ENCODE assay signal across 9 cellular contexts in the genomic region with DNA sequence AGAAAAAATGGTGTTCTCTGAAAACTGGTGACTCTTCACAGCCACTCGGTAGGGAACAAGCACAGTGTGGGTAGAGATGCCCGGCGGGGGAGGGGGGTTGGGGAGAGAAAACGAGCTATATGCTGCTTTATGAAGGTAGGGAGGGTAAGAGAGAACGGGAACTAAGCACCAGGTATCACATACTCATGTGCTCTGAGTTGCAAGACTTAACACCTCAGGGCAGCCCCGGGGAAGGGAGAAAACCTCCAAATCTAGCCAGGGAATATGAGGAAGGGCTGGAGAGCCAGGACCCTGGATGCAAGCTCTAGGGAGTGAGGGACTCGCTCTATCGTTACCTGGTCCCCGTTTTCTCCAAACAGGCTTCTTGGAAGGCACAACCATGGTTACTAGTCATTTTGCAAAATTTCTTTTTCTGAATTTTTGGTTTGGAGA. TPM values are rescaled to one million over a fixed set of nuclear protein-coding genes. Genes with fewer than 3 reads are reported as not detected.
DNase-seq lines count a peak whose midpoint lies in the region; ATAC-seq and TF ChIP-seq lines count a peak whose summit lies in the region.
"Had no signal": no experiment of that assay in that cellular context is flagged by ENCODE, and none has a peak within 500 bp of the region (broad histone marks: within the 10 kb centered on the region; RNA-seq: fewer than 3 reads in every experiment).

No MANE protein-coding gene starts in this region.

- no peaks in the 10 kb centered on the region for H3K9me3 ChIP-seq in right cardiac atrium (ENCODE audit: control insufficient read depth, low read length)
- H3K9me3 ChIP-seq in transverse colon: no peaks in the 10 kb centered on the region

- H3K4me3 ChIP-seq in right cardiac atrium (ENCODE audit: low read length) (no peak overlapping the region), transverse colon (peak overlapping the region in 1 of 4 donors; percentile 39)

- no peaks in the 10 kb centered on the region for H3K27me3 Mint-ChIP-seq in activated naive CD4-positive, alpha-beta T cell treated with anti-CD3 and anti-CD28 coated beads, Interleukin-2, amount 10 ng/mL, durations not matched to agents 7 days and 5 days
- H3K27me3 Mint-ChIP-seq in mesothelial cell of epicardium (ENCODE audit: low read depth): no peaks in the 10 kb centered on the region

- TF ChIP-seq POLR2A in transverse colon (IDR thresholded peaks at IDR 0.05): no peak

- H3K27ac ChIP-seq in right cardiac atrium (ENCODE audit: low read length): peak overlapping the region; percentile 86
- peak overlapping the region; percentile 85 to 91 (median 90) for H3K27ac ChIP-seq in transverse colon

- H3K4me1 ChIP-seq in right cardiac atrium (ENCODE audit: control insufficient read depth, insufficient read depth, low read length): peaks cover 40% of the 10 kb centered on the region
- H3K4me1 ChIP-seq in transverse colon: peaks cover 14 to 64% (median 49%) of the 10 kb centered on the region in 4 donors

- H3K36me3 Mint-ChIP-seq in activated naive CD4-positive, alpha-beta T cell treated with anti-CD3 and anti-CD28 coated beads, Interleukin-2, amount 10 ng/mL, durations not matched to agents 7 days and 5 days: peaks cover 31% of the 10 kb centered on the region
- peaks cover 5% of the 10 kb centered on the region for H3K36me3 Mint-ChIP-seq in mesothelial cell of epicardium

- peak overlapping the region; percentile 73 for H3K4me3 Mint-ChIP-seq in activated naive CD4-positive, alpha-beta T cell treated with anti-CD3 and anti-CD28 coated beads, Interleukin-2, amount 10 ng/mL, durations not matched to agents 7 days and 5 days
- no peak overlapping the region for H3K4me3 Mint-ChIP-seq in mesothelial cell of epicardium

- H3K27me3 ChIP-seq in right cardiac atrium (ENCODE audit: control insufficient read depth, insufficient read depth) (no peaks in the 10 kb centered on the region), transverse colon (no peaks in the 10 kb centered on the region)

- 58% methylated on average over 9 of the region's 9 CpGs for WGBS in right cardiac atrium
- WGBS in transverse colon (ENCODE audit: low coverage in 1 of 2), 2 donors: 55 to 65% methylated on average over 6 to 9 of the region's 9 CpGs

- intact Hi-C loops in right cardiac atrium (cut with DNase I): loop anchor here in 2 of 4 donors (2.0 to 10.0 kb wide), 3 partner anchors 31 to 145 kb away; no protein-coding TSS in a partner anchor
- intact Hi-C loops in left cardiac atrium (cut with DNase I): loop anchor here (5.0 to 10.0 kb wide), 2 partner anchors 33 to 155 kb away; partner anchors contain the start of gene HIC1 (in 1 of the 2)
- intact Hi-C loops in transverse colon (cut with DNase I; ENCODE audit: low total_unique reads): no loop called here

- TF ChIP-seq CTCF in mesothelial cell of epicardium (IDR thresholded peaks at IDR 0.05; ENCODE audit: unreplicated experiment) (no peak), transverse colon (IDR thresholded peaks at IDR 0.05) (no peak)

- no peak for DNase-seq in right cardiac atrium
- DNase-seq in left cardiac atrium: no peak
- DNase-seq in activated naive CD4-positive, alpha-beta T cell treated with anti-CD3 and anti-CD28 coated beads, Interleukin-2, amount 10 ng/mL, durations not matched to agents 7 days and 5 days: peak; percentile 46
- DNase-seq in mesothelial cell of epicardium (ENCODE audit: low spot score in 2 of 2, unreplicated experiment in 2 of 2): no peak
- DNase-seq in transverse colon: no peak
- DNase-seq in NOMO-1 treated with DMSO at 0.1 percent for 48 hours (lab: John Stamatoyannopoulos, UW; ENCODE audit: unreplicated experiment): no peak
- DNase-seq in NCI-H2029 treated with DMSO at 0.1 percent for 48 hours (lab: John Stamatoyannopoulos, UW): no peak
- DNase-seq: NCI-H774 had no signal

- no peak for ATAC-seq in right cardiac atrium
- no peak for ATAC-seq in left cardiac atrium
- no peak for ATAC-seq in GM21526 (IDR thresholded peaks at IDR 0.05; ENCODE audit: low FRiP score, unreplicated experiment)

- peaks cover 76% of the 10 kb centered on the region for H3K4me1 Mint-ChIP-seq in activated naive CD4-positive, alpha-beta T cell treated with anti-CD3 and anti-CD28 coated beads, Interleukin-2, amount 10 ng/mL, durations not matched to agents 7 days and 5 days
- peaks cover 74% of the 10 kb centered on the region for H3K4me1 Mint-ChIP-seq in mesothelial cell of epicardium

- TF ChIP-seq EP300 in transverse colon (IDR thresholded peaks at IDR 0.05; ENCODE audit: low read depth): no peak

- CTCF ChIA-PET in activated naive CD4-positive, alpha-beta T cell treated with anti-CD3 and anti-CD28 coated beads, Interleukin-2, amount 10 ng/mL, durations not matched to agents 7 days and 5 days (lab: Charles Lee): interaction anchor here (0.6 to 5.9 kb wide), 7 partner anchors 13 to 155 kb away, joined by 3 to 40 read pairs (median 5); no protein-coding TSS in a partner anchor

- in situ Hi-C loops in transverse colon (cut with MboI; ENCODE audit: low pct_ligation_motif_present in 1 of 4, low pct_unique_long_range_greater_than_20kb in 1 of 4, low sequenced_read_pairs in 3 of 4): no loop called here

- H3K27ac Mint-ChIP-seq in activated naive CD4-positive, alpha-beta T cell treated with anti-CD3 and anti-CD28 coated beads, Interleukin-2, amount 10 ng/mL, durations not matched to agents 7 days and 5 days: peak overlapping the region; percentile 88
- peak overlapping the region; percentile 90 for H3K27ac Mint-ChIP-seq in mesothelial cell of epicardium

- H3K9me3 Mint-ChIP-seq in activated naive CD4-positive, alpha-beta T cell treated with anti-CD3 and anti-CD28 coated beads, Interleukin-2, amount 10 ng/mL, durations not matched to agents 7 days and 5 days: no peaks in the 10 kb centered on the region
- no peaks in the 10 kb centered on the region for H3K9me3 Mint-ChIP-seq in mesothelial cell of epicardium

- H3K36me3 ChIP-seq in transverse colon: no peaks in the 10 kb centered on the region

RNA-seq across cellular contexts. Expression of gene HIC1, which starts 35.3 kb away (rescaled TPM):
- total RNA-seq in right cardiac atrium: 10 to 100 TPM; 16.9 to 33.0 (median 24.7) TPM
- 10.3 TPM for polyA plus RNA-seq in right cardiac atrium
- total RNA-seq in left cardiac atrium: 10 to 100 TPM; 20.6 to 22.1 TPM
- total RNA-seq in mesothelial cell of epicardium: 97.9 to 99.3 TPM (median 98.9 TPM) in 3 replicates
- 10 to 100 TPM in 2 of 4 donors, 1 to 10 TPM in 2; 9.1 to 32.5 (median 14.7) TPM for total RNA-seq in transverse colon

RNA-seq across cellular contexts. Expression of gene OVCA2, which starts 48.4 kb away (rescaled TPM):
- total RNA-seq in right cardiac atrium (10 to 100 TPM; 15.3 to 29.4 (median 20.5) TPM), left cardiac atrium (10 to 100 TPM; 15.4 to 26.5 TPM), mesothelial cell of epicardium (17.3 to 24.8 TPM (median 24.5 TPM) in 3 replicates), transverse colon (10 to 100 TPM in 3 of 4 donors, 1 to 10 TPM in 1; 5.4 to 73.3 (median 36.9) TPM)
- 35.6 TPM for polyA plus RNA-seq in right cardiac atrium
